In the genomic region with DNA sequence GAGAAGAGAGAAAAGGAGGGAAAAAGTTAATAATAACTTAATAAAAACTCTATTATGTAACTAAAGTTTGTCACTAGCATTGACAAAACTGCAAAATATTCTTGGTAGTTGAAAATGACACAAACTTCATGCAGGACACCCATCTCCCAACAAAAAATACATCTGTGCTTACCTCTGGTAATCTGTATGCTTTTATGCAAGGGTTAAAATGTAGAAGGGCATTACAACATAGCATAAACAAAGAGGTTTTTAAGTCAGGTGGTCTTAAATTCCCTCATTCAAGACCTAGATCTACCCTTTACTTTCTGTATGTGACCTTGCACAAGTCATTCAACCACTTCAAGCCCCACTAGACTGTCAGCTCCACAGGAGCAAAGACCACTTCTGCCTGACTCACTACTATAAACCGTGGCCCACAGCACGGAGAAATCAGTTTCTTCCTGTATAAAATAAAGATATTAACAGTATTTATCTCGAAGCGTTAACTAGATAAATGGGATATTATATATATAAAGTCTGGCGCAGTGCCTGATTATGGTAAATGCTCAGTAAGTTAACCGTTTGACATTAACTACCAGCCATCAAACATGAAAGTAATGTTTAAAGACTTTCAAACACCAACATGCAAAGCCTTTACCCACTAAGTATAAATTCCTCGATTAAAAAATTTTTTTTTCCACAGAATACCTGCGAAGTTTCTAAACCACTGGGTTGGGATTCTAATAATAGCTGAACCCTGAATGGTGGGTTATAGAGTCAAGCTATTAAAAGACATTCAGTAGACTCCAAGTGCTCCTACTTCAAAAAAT, we compare ENCODE assay signal across 8 cellular contexts. TPM values are rescaled to one million over a fixed set of nuclear protein-coding genes. Genes with fewer than 3 reads are reported as not detected.
DNase-seq lines count a peak whose midpoint lies in the region; ATAC-seq and TF ChIP-seq lines count a peak whose summit lies in the region.

No MANE protein-coding gene starts in this region.

- no peak overlapping the region for H2BK120ac ChIP-seq in trophoblast cell (ENCODE audit: insufficient read depth, low read length, poor library complexity)

- H3K27ac ChIP-seq in trophoblast cell (ENCODE audit: low read depth, low read length) = no peak overlapping the region

- no peak overlapping the region for H2BK12ac ChIP-seq in trophoblast cell (ENCODE audit: low read length)

- H3K4me1 ChIP-seq in HAP-1 = peaks cover 19% of the 10 kb centered on the region
- no peaks in the 10 kb centered on the region for H3K4me1 ChIP-seq in trophoblast cell (ENCODE audit: control insufficient read depth in 1 of 2, insufficient read depth in 2 of 2, low read length in 2 of 2)

- H3K23ac ChIP-seq in trophoblast cell (ENCODE audit: low read length) = no peak overlapping the region

- DNase-seq in HAP-1 (ENCODE audit: low spot score in 2 of 2) (peak; percentile 22 to 28), RPMI7951 (ENCODE audit: low read depth) (peak; percentile 14), erythroblast (lab: John Stamatoyannopoulos, UW) (peak; percentile 24 to 38), trophoblast cell (peak in 1 of 2 donors; percentile 26), COR-L47 (lab: John Stamatoyannopoulos, UW) (no peak), NCI-H1417 treated with DMSO at 0.1 percent for 48 hours (lab: John Stamatoyannopoulos, UW) (no peak)
- no peak for DNase-seq in stimulated activated CD4-positive, alpha-beta T cell treated with anti-CD3 and anti-CD28 coated beads, Interleukin-4, amount 100 ng/mL, for 1 hour

- H2AFZ ChIP-seq in trophoblast cell (ENCODE audit: insufficient read depth, low read length, poor library complexity) = no peak overlapping the region

- no peak overlapping the region for H2AK5ac ChIP-seq in trophoblast cell (ENCODE audit: low read length)

- TF ChIP-seq POLR2A in erythroblast (IDR thresholded peaks at IDR 0.05; ENCODE audit: low read length) = no peak

- H3K4me3 ChIP-seq in HAP-1 (peak overlapping the region; percentile 68), trophoblast cell (ENCODE audit: low read depth, low read length) (peak overlapping the region; percentile 91)

- H4K91ac ChIP-seq in trophoblast cell (ENCODE audit: low read depth, low read length) = no peak overlapping the region

- peak overlapping the region; percentile 100 for H4K8ac ChIP-seq in trophoblast cell (ENCODE audit: low read depth, low read length)

- H3K4ac ChIP-seq in trophoblast cell (ENCODE audit: low read depth, low read length) = peak overlapping the region; percentile 52

- H3K14ac ChIP-seq in trophoblast cell (ENCODE audit: low read length) = no peak overlapping the region

- H3K9me3 ChIP-seq in HAP-1 (no peaks in the 10 kb centered on the region; the same call in 1 of the 2 replicates), trophoblast cell (ENCODE audit: insufficient read depth, low read depth, low read length) (no peaks in the 10 kb centered on the region)

- peak overlapping the region; percentile 84 for H3K9ac ChIP-seq in trophoblast cell (ENCODE audit: low read length)

- H3K36me3 ChIP-seq in HAP-1 (replicated peaks) (no peaks in the 10 kb centered on the region), trophoblast cell (ENCODE audit: control insufficient read depth in 1 of 2, insufficient read depth in 2 of 2, low read length in 2 of 2) (no peaks in the 10 kb centered on the region)

- ATAC-seq in GM18873 (IDR thresholded peaks at IDR 0.05; ENCODE audit: low FRiP score, unreplicated experiment) = no peak

- no peak overlapping the region for H4K12ac ChIP-seq in trophoblast cell (ENCODE audit: low read depth, low read length)

- no peak overlapping the region for H2BK5ac ChIP-seq in trophoblast cell (ENCODE audit: low read depth, low read length, poor library complexity)

- H3K27me3 ChIP-seq in HAP-1 (ENCODE audit: low read depth) (no peaks in the 10 kb centered on the region), trophoblast cell (ENCODE audit: insufficient read depth, low read length) (no peaks in the 10 kb centered on the region)

- H3K4me2 ChIP-seq in trophoblast cell (ENCODE audit: low read length) = peak overlapping the region; percentile 93

- H3K79me2 ChIP-seq in trophoblast cell (ENCODE audit: control insufficient read depth, insufficient read depth, low read length, poor library complexity) = peaks cover 14% of the 10 kb centered on the region

- H3K79me1 ChIP-seq in trophoblast cell (ENCODE audit: low read length) = peaks cover 15% of the 10 kb centered on the region

- in situ Hi-C loops in HAP-1 (cut with MboI; ENCODE audit: low sequenced_read_pairs) = no loop called here

- no peak overlapping the region for H3K18ac ChIP-seq in trophoblast cell (ENCODE audit: low read length)

- no CpG with 5 or more reads among the region's 8 CpGs for WGBS in trophoblast cell (ENCODE audit: extremely low coverage, insufficient coverage, insufficient read length)

RNA-seq across cellular contexts. Expression of gene FBXL17, which starts 2.0 kb away (rescaled TPM):
- total RNA-seq in RPMI7951 (2014; rRNA removed; shearing (Covaris generic)) = 6.9 and 7.0 TPM in 2 replicates
- polyA plus RNA-seq in trophoblast cell (2013) = 5.2 and 5.3 TPM in 2 replicates

Comparison
In these comparisons a context has a peak if more than half of its experiments do, and no peak if none do; other contexts are left out.
1. DNase-seq: peak in HAP-1 (2 of 2), RPMI7951 (single experiment) and erythroblast (2 of 2); none in stimulated activated CD4-positive, alpha-beta T cell treated with anti-CD3 and anti-CD28 coated beads, Interleukin-4, amount 100 ng/mL, for 1 hour (single experiment), COR-L47 (single experiment) and NCI-H1417 treated with DMSO at 0.1 percent for 48 hours (single experiment).